In genomic region chr2:105834931-105835330, GRCh38 we compare ENCODE assay signal across 10 cellular contexts.
DNase-seq lines count a peak whose midpoint lies in the region; ATAC-seq, FAIRE-seq and TF ChIP-seq lines count a peak whose summit lies in the region.
"Had no signal": no experiment of that assay in that cellular context is flagged by ENCODE, and none has a peak within 500 bp of the region (broad histone marks: within the 10 kb centered on the region; RNA-seq: fewer than 3 reads in every experiment).

No MANE protein-coding gene starts in this region.

- no peak for TF ChIP-seq POLR2A in endothelial cell of umbilical vein (IDR thresholded peaks at IDR 0.05; ENCODE audit: low read depth, low read length)
- no peak for TF ChIP-seq POLR2A in body of pancreas (IDR thresholded peaks at IDR 0.05)

- no peak overlapping the region for H2AFZ ChIP-seq in endothelial cell of umbilical vein (ENCODE audit: low read depth, low read length)
- no peak overlapping the region for H2AFZ ChIP-seq in SK-N-SH (ENCODE audit: low read depth)

- intact Hi-C loops in endothelial cell of umbilical vein (cut with micrococcal nuclease) (no loop called here), body of pancreas (cut with DNase I) (no loop called here)

- H3K27ac ChIP-seq in endothelial cell of umbilical vein (ENCODE audit: insufficient read depth, low read depth, low read length) = no peak overlapping the region
- no peak overlapping the region for H3K27ac ChIP-seq in SK-N-SH (ENCODE audit: low read depth in 2 of 2, low read length in 1 of 2)
- H3K27ac ChIP-seq in body of pancreas = no peak overlapping the region

- peaks cover 10% of the 10 kb centered on the region for H3K36me3 Mint-ChIP-seq in IgD-negative memory B cell

- peaks cover 23 to 43% (median 39%) of the 10 kb centered on the region in 3 donors for H3K4me1 Mint-ChIP-seq in IgD-negative memory B cell

- H3K27ac Mint-ChIP-seq in IgD-negative memory B cell = peak overlapping the region; percentile 66 to 98 (median 78)

- peaks cover 6% of the 10 kb centered on the region for H4K20me1 ChIP-seq in endothelial cell of umbilical vein (replicated peaks; ENCODE audit: control insufficient read depth, extremely low read depth, insufficient read depth, low read length)
- H4K20me1 ChIP-seq in SK-N-SH (ENCODE audit: insufficient read depth) = peaks cover 27% of the 10 kb centered on the region; the same call in 1 of the 2 replicates

- dilution Hi-C loops in endothelial cell of umbilical vein (cut with MboI; ENCODE audit: extremely low pct_ligation_motif_present, low sequenced_read_pairs) = no loop called here

- WGBS in SK-N-SH (ENCODE audit: low lambda C conversion rate) = 95% methylated on average over 1 of the region's 1 CpG
- 77 to 93% methylated on average over 1 of the region's 1 CpG for WGBS in body of pancreas, 2 donors

- peak; percentile 91 for ATAC-seq in GM18868 (IDR thresholded peaks at IDR 0.05; ENCODE audit: unreplicated experiment)
- ATAC-seq in HG02571 (IDR thresholded peaks at IDR 0.05; ENCODE audit: unreplicated experiment) = peak; percentile 67
- ATAC-seq in body of pancreas = no peak

- peaks cover 40% of the 10 kb centered on the region for H3K79me2 ChIP-seq in endothelial cell of umbilical vein (ENCODE audit: control insufficient read depth, insufficient read depth, low read length)
- H3K79me2 ChIP-seq in SK-N-SH (ENCODE audit: insufficient read depth) = peaks cover 77% of the 10 kb centered on the region

- DNase-seq in endothelial cell of umbilical vein (ENCODE audit: low read depth, low spot score) (peak; percentile 4), AG08395 (ENCODE audit: low spot score) (no peak), SK-N-SH (no peak), body of pancreas (no peak), NCI-H146 (lab: John Stamatoyannopoulos, UW) (no peak)
- DNase-seq: activated CD4-positive, alpha-beta T cell treated with anti-CD3 and anti-CD28 coated beads for 48 hours; NCI-H345 had no signal

- no peaks in the 10 kb centered on the region for H3K9me1 ChIP-seq in endothelial cell of umbilical vein (replicated peaks; ENCODE audit: control insufficient read depth, extremely low read depth, insufficient read depth, low read length)

- H3K4me1 ChIP-seq in endothelial cell of umbilical vein (ENCODE audit: control insufficient read depth, extremely low read depth, insufficient read depth, low read length) (no peaks in the 10 kb centered on the region), SK-N-SH (ENCODE audit: control insufficient read depth in 1 of 2, insufficient read depth in 2 of 2, low read depth in 1 of 2, low read length in 1 of 2) (peaks cover 0 to 6% of the 10 kb centered on the region in 2 experiments; a peak in 1 of 4 replicates), body of pancreas (peaks cover 21% of the 10 kb centered on the region)

- no peak overlapping the region for H3K9ac ChIP-seq in endothelial cell of umbilical vein (replicated peaks; ENCODE audit: extremely low read depth, insufficient read depth, low read length)
- H3K9ac ChIP-seq in SK-N-SH = no peak overlapping the region

- POLR2A ChIA-PET in endothelial cell of umbilical vein (lab: Charles Lee) (no interaction called here), SK-N-SH (lab: Yijun Ruan, JAX) (no interaction called here)

- TF ChIP-seq EP300 in SK-N-SH (IDR thresholded peaks at IDR 0.05; ENCODE audit: borderline replicate concordance in 1 of 2, low read depth in 1 of 2, low read length in 1 of 2) = no peak

- peak overlapping the region; percentile 15 to 75 (median 70) for H3K4me3 Mint-ChIP-seq in IgD-negative memory B cell

- no peak for TF ChIP-seq RAD21 in SK-N-SH (IDR thresholded peaks at IDR 0.05; ENCODE audit: low read length)

- H3K36me3 ChIP-seq in endothelial cell of umbilical vein (ENCODE audit: control insufficient read depth in 2 of 2, extremely low read depth in 1 of 2, insufficient read depth in 2 of 2, low read length in 2 of 2) (no peaks in the 10 kb centered on the region), SK-N-SH (replicated peaks in 1 of 2; ENCODE audit: control insufficient read depth in 1 of 2, insufficient read depth in 2 of 2, low read length in 1 of 2) (peaks cover 0 to 6% of the 10 kb centered on the region in 2 experiments), body of pancreas (replicated peaks in 1 of 2; ENCODE audit: insufficient read depth in 1 of 2, low read depth in 2 of 2) (no peaks in the 10 kb centered on the region)

- H3K9me3 ChIP-seq in endothelial cell of umbilical vein (replicated peaks; ENCODE audit: control insufficient read depth, insufficient read depth, low read length) = no peaks in the 10 kb centered on the region
- peaks cover 25% of the 10 kb centered on the region for H3K9me3 ChIP-seq in SK-N-SH
- peaks cover 0 to 5% (median 0%) of the 10 kb centered on the region in 3 donors for H3K9me3 ChIP-seq in body of pancreas

- CTCF ChIA-PET in endothelial cell of umbilical vein (lab: Charles Lee) (no interaction called here), SK-N-SH (lab: Yijun Ruan, JAX) (no interaction called here)

- H3F3A ChIP-seq in SK-N-SH (replicated peaks; ENCODE audit: insufficient read depth) = peaks cover 6% of the 10 kb centered on the region

- FAIRE-seq in endothelial cell of umbilical vein (lab: Jason Lieb, UNC) = no peak

- BruUV-seq in endothelial cell of umbilical vein (replicated peaks; lab: Mats Ljungman, UMichigan) = no TSS peak

- H3K27me3 ChIP-seq in endothelial cell of umbilical vein (ENCODE audit: control insufficient read depth in 2 of 2, insufficient read depth in 2 of 2, low read length in 2 of 2) (no peaks in the 10 kb centered on the region), SK-N-SH (ENCODE audit: insufficient read depth) (no peaks in the 10 kb centered on the region), body of pancreas (no peaks in the 10 kb centered on the region)

- H3K4me2 ChIP-seq in endothelial cell of umbilical vein (ENCODE audit: insufficient read depth, low read length) (no peak overlapping the region), SK-N-SH (no peak overlapping the region)

- H3K4me3 ChIP-seq in endothelial cell of umbilical vein (replicated peaks in 1 of 3; ENCODE audit: insufficient read depth in 1 of 3, low read depth in 1 of 3, low read length in 3 of 3) = no peak overlapping the region
- H3K4me3 ChIP-seq in SK-N-SH (ENCODE audit: low read depth in 2 of 2, low read length in 1 of 2) = no peak overlapping the region
- no peak overlapping the region for H3K4me3 ChIP-seq in body of pancreas

- no peak for TF ChIP-seq CTCF in endothelial cell of umbilical vein (IDR thresholded peaks at IDR 0.05; ENCODE audit: extremely low read depth in 1 of 2, insufficient read depth in 1 of 2, low read depth in 1 of 2, low read length in 2 of 2)
- no peak for TF ChIP-seq CTCF in SK-N-SH (IDR thresholded peaks at IDR 0.05)
- no peak for TF ChIP-seq CTCF in body of pancreas (IDR thresholded peaks at IDR 0.05)

- no peaks in the 10 kb centered on the region; the same call in 1 of the 2 replicates for H3K9me2 ChIP-seq in SK-N-SH

- H3K9me3 Mint-ChIP-seq in IgD-negative memory B cell = peaks cover 9 to 27% (median 21%) of the 10 kb centered on the region in 3 donors

- no peaks in the 10 kb centered on the region for H3K27me3 Mint-ChIP-seq in IgD-negative memory B cell

TF ChIP-seq in endothelial cell of umbilical vein, 7 proteins besides CTCF, POLR2A, EP300 and RAD21:
- TF ChIP-seq GATA2 (IDR thresholded peaks at IDR 0.05; ENCODE audit: insufficient read depth, insufficient read length, low read depth, low read length) (no peak), JUN (IDR thresholded peaks at IDR 0.05; ENCODE audit: borderline replicate concordance, insufficient read depth, insufficient read length, low read depth) (no peak), FOS (IDR thresholded peaks at IDR 0.05; ENCODE audit: borderline replicate concordance, insufficient read depth, low read length) (no peak), MAX (IDR thresholded peaks at IDR 0.05; ENCODE audit: insufficient read depth, insufficient read length) (no peak), MYC (IDR thresholded peaks at IDR 0.05; ENCODE audit: low read depth, low read length) (no peak), EZH2 (IDR thresholded peaks at IDR 0.05; ENCODE audit: borderline replicate concordance, low read depth, low read length, severe bottlenecking) (no peak), POLR2AphosphoS5 (IDR thresholded peaks at IDR 0.05; ENCODE audit: insufficient read depth, low read depth, low read length) (no peak)

TF ChIP-seq in SK-N-SH, 30 proteins besides CTCF, POLR2A, EP300 and RAD21:
- no peak for TF ChIP-seq NFIC (IDR thresholded peaks at IDR 0.05; ENCODE audit: borderline replicate concordance)
- no peak for TF ChIP-seq IRF3 (IDR thresholded peaks at IDR 0.05; ENCODE audit: low read depth, low read length)
- TF ChIP-seq POLR2AphosphoS5 (IDR thresholded peaks at IDR 0.05; ENCODE audit: low read depth, low read length) = no peak
- TF ChIP-seq RFX5 (IDR thresholded peaks at IDR 0.05; ENCODE audit: low read length) = no peak
- TF ChIP-seq ZBTB33 (IDR thresholded peaks at IDR 0.05; ENCODE audit: borderline replicate concordance, low read depth) = no peak
